In the genomic region with DNA sequence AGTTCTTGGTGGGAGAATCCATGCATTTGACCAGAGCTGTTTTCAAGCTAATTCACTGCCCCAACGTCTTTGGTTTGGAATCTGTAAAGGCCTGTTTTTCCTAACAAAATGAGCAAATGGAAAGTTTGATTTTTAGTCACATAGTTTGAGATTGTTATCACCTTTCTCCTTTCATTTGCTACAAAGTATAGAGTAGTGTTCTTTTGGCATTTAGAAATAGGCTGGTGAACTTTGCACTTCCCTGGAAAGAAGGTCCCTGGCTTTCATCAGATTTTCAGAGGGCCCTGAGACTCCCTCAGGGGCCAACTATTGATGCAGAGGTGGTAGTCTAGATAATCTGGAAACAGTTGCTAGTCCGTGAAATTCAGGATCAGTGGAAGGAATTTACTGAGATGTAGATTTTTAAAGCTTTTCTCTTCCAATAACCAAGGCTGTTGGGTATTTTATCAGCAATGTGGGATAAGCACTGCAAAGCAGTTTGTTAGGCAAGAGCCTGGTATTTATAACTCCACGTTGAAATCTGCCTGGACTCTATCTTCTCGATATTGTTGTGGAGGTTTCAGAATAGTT, we compare ENCODE assay signal across 9 cellular contexts. TPM values are rescaled to one million over a fixed set of nuclear protein-coding genes. Genes with fewer than 3 reads are reported as not detected.
DNase-seq lines count a peak whose midpoint lies in the region; ATAC-seq and TF ChIP-seq lines count a peak whose summit lies in the region.
"Had no signal": no experiment of that assay in that cellular context is flagged by ENCODE, and none has a peak within 500 bp of the region (broad histone marks: within the 10 kb centered on the region; RNA-seq: fewer than 3 reads in every experiment).

No MANE protein-coding gene starts in this region.

- H3F3A ChIP-seq in DOHH2 (ENCODE audit: control insufficient read depth, insufficient read depth) (peaks cover 16% of the 10 kb centered on the region), OCI-LY1 (ENCODE audit: insufficient read depth, low read length) (peaks cover 7% of the 10 kb centered on the region; the same call in 1 of the 2 replicates)

- H3K4me1 Mint-ChIP-seq in endodermal cell = peaks cover 26% of the 10 kb centered on the region

- H3K27ac ChIP-seq in DOHH2 (ENCODE audit: low read depth, low read length) = peak overlapping the region; percentile 77
- H3K27ac ChIP-seq in OCI-LY1 (ENCODE audit: low read depth, low read length, poor library complexity, severe bottlenecking) = peak overlapping the region; percentile 79
- no peak overlapping the region for H3K27ac ChIP-seq in endodermal cell (ENCODE audit: low read depth, low read length)

- H3K9me2 ChIP-seq in DOHH2 (replicated peaks; ENCODE audit: control insufficient read depth, low read length) (no peaks in the 10 kb centered on the region), OCI-LY1 (ENCODE audit: low read depth, low read length) (no peaks in the 10 kb centered on the region)

- H3K27ac Mint-ChIP-seq in endodermal cell = peak overlapping the region; percentile 18

- no peaks in the 10 kb centered on the region for H4K20me1 ChIP-seq in DOHH2 (ENCODE audit: control insufficient read depth, insufficient read depth, low read depth, low read length)
- no peaks in the 10 kb centered on the region for H4K20me1 ChIP-seq in OCI-LY1 (ENCODE audit: insufficient read depth, low read length)

- TF ChIP-seq CTCF in DOHH2 (IDR thresholded peaks at IDR 0.05; ENCODE audit: low read depth, low read length, poor library complexity, severe bottlenecking) (no peak), OCI-LY1 (IDR thresholded peaks at IDR 0.05; ENCODE audit: low read length) (no peak), endodermal cell (conservative IDR thresholded peaks at IDR 0.05) (no peak)

- H3K4me1 ChIP-seq in DOHH2 (ENCODE audit: control insufficient read depth, low read length) (peaks cover 61% of the 10 kb centered on the region), OCI-LY1 (ENCODE audit: insufficient read depth, low read length, severe bottlenecking) (peaks cover 40% of the 10 kb centered on the region), endodermal cell (ENCODE audit: control insufficient read depth, insufficient read depth, low read length) (peaks cover 8% of the 10 kb centered on the region), neuron (ENCODE audit: insufficient read depth, low read length) (peaks cover 18% of the 10 kb centered on the region)

- DNase-seq in endodermal cell (no peak), G401 (ENCODE audit: low spot score) (no peak), GM03348 (ENCODE audit: low spot score) (no peak)
- DNase-seq: left lung had no signal

- H3K9ac ChIP-seq in OCI-LY1 (ENCODE audit: low read length) (peak overlapping the region; percentile 95), endodermal cell (ENCODE audit: extremely low read depth, low read length, poor library complexity, severe bottlenecking) (peak overlapping the region; percentile 96)

- H3K9me3 ChIP-seq in DOHH2 (ENCODE audit: control insufficient read depth, insufficient read depth, low read length) = no peaks in the 10 kb centered on the region
- H3K9me3 ChIP-seq in OCI-LY1 (ENCODE audit: low read length) = no peaks in the 10 kb centered on the region
- no peaks in the 10 kb centered on the region for H3K9me3 ChIP-seq in endodermal cell (ENCODE audit: control insufficient read depth, low read length)
- no peaks in the 10 kb centered on the region for H3K9me3 ChIP-seq in neuron (ENCODE audit: low read length)
- H3K9me3 ChIP-seq: left lung had no signal

- no peaks in the 10 kb centered on the region for H3K27me3 ChIP-seq in DOHH2 (ENCODE audit: control insufficient read depth, low read length)
- H3K27me3 ChIP-seq in OCI-LY1 (ENCODE audit: insufficient read depth, low read length) = no peaks in the 10 kb centered on the region
- no peaks in the 10 kb centered on the region for H3K27me3 ChIP-seq in endodermal cell (ENCODE audit: control insufficient read depth, insufficient read depth, low read length, poor library complexity, severe bottlenecking)
- H3K27me3 ChIP-seq in neuron (ENCODE audit: insufficient read depth, low read length) = no peaks in the 10 kb centered on the region
- H3K27me3 ChIP-seq: left lung had no signal

- H3K36me3 ChIP-seq in DOHH2 (ENCODE audit: control insufficient read depth, low read length) = peaks cover 7% of the 10 kb centered on the region; the same call in 1 of the 2 replicates
- H3K36me3 ChIP-seq in OCI-LY1 (ENCODE audit: insufficient read depth, low read length) = no peaks in the 10 kb centered on the region
- peaks cover 12% of the 10 kb centered on the region for H3K36me3 ChIP-seq in endodermal cell (ENCODE audit: control insufficient read depth, insufficient read depth, low read length)
- H3K36me3 ChIP-seq in neuron (ENCODE audit: insufficient read depth, low read length) = no peaks in the 10 kb centered on the region
- H3K36me3 ChIP-seq: left lung had no signal

- H3K79me2 ChIP-seq in DOHH2 (ENCODE audit: control insufficient read depth, low read length) (peaks cover 64% of the 10 kb centered on the region), OCI-LY1 (ENCODE audit: insufficient read depth, low read length) (peaks cover 55% of the 10 kb centered on the region)

- no peaks in the 10 kb centered on the region for H3K9me3 Mint-ChIP-seq in endodermal cell

- H3K36me3 Mint-ChIP-seq in endodermal cell (ENCODE audit: low read depth) = peaks cover 5% of the 10 kb centered on the region

- no peaks in the 10 kb centered on the region for H3K27me3 Mint-ChIP-seq in endodermal cell (ENCODE audit: insufficient read depth)

- 78 to 100% methylated on average over 2 to 4 of the region's 4 CpGs for WGBS in endodermal cell (ENCODE audit: insufficient coverage in 1 of 2, insufficient read length in 1 of 2), 2 experiments

- H2AFZ ChIP-seq in OCI-LY1 (ENCODE audit: low read length) = no peak overlapping the region
- no peak overlapping the region for H2AFZ ChIP-seq in neuron (ENCODE audit: low read depth, low read length)

- H3K4me3 Mint-ChIP-seq in endodermal cell = peak overlapping the region; percentile 93

- H3K4me3 ChIP-seq in DOHH2 (ENCODE audit: low read length) = peak overlapping the region; percentile 97
- H3K4me3 ChIP-seq in OCI-LY1 (ENCODE audit: low read depth, low read length, poor library complexity, severe bottlenecking) = peak overlapping the region; percentile 99
- peak overlapping the region; percentile 99 for H3K4me3 ChIP-seq in endodermal cell (ENCODE audit: low read length)
- peak overlapping the region; percentile 55 for H3K4me3 ChIP-seq in neuron (ENCODE audit: low read length)

- in situ Hi-C loops in G401 (cut with HindIII; ENCODE audit: low sequenced_read_pairs) = no loop called here

- ATAC-seq in HG03342 (IDR thresholded peaks at IDR 0.05; ENCODE audit: unreplicated experiment) (no peak), HG02884 (IDR thresholded peaks at IDR 0.05; ENCODE audit: unreplicated experiment) (no peak)
- ATAC-seq: left lung had no signal

- peak overlapping the region; percentile 95 for H3K4me2 ChIP-seq in DOHH2 (ENCODE audit: low read length)
- peak overlapping the region; percentile 97 for H3K4me2 ChIP-seq in OCI-LY1 (ENCODE audit: low read length)

RNA-seq across cellular contexts. Expression of a gene that starts 1.7 kb away (rescaled TPM):
- total RNA-seq in endodermal cell = 10 to 100 TPM; 23.6 to 29.4 TPM
- polyA plus RNA-seq in endodermal cell (2013, experiment 1 of 2) = 10.4 TPM
- polyA plus RNA-seq in endodermal cell (2013, experiment 2 of 2) = 11.6 TPM
- total RNA-seq in G401 (2014; rRNA removed; shearing (Covaris generic)) = 16.9 and 23.7 TPM in 2 replicates
